Comparison of ENCODE assay signal across 18 cellular contexts in genomic region chr20:44087051-44087856, GRCh38.
A peak's percentile ranks its signal among the peaks of the same experiment; 100 is the strongest.
DNase-seq lines count a peak whose midpoint lies in the region; ATAC-seq, FAIRE-seq and TF ChIP-seq lines count a peak whose summit lies in the region.
"Had no signal": no experiment of that assay in that cellular context is flagged by ENCODE, and none has a peak within 500 bp of the region (broad histone marks: within the 10 kb centered on the region; RNA-seq: fewer than 3 reads in every experiment).

No MANE protein-coding gene starts in this region.

- no peak for TF ChIP-seq CTCF in VCaP (conservative IDR thresholded peaks at IDR 0.05)
- TF ChIP-seq CTCF in keratinocyte (optimal IDR thresholded peaks at IDR 0.05 in 1 of 3, IDR thresholded peaks at IDR 0.05 in 1 of 3, conservative IDR thresholded peaks at IDR 0.05 in 1 of 3; ENCODE audit: extremely low read depth in 1 of 3, insufficient read depth in 2 of 3, low read length in 3 of 3): no peak
- TF ChIP-seq CTCF in sigmoid colon (IDR thresholded peaks at IDR 0.05): no peak
- TF ChIP-seq CTCF in Calu3 (IDR thresholded peaks at IDR 0.05; ENCODE audit: unreplicated experiment): no peak

- H3K36me3 ChIP-seq in keratinocyte (ENCODE audit: control insufficient read depth in 2 of 2, extremely low read depth in 1 of 2, insufficient read depth in 2 of 2, low read length in 2 of 2) (no peaks in the 10 kb centered on the region), sigmoid colon (no peaks in the 10 kb centered on the region)
- H3K36me3 ChIP-seq: BLaER1 treated with 17β-estradiol and CSF1 and Interleukin-3, amounts not matched to agents 10 nM and 100 nM; Peyer's patch had no signal

- no peaks in the 10 kb centered on the region for H3K9me3 Mint-ChIP-seq in activated naive CD4-positive, alpha-beta T cell treated with anti-CD3 and anti-CD28 coated beads, Interleukin-2, amount 50 U/mL, for 24 hours
- no peaks in the 10 kb centered on the region for H3K9me3 Mint-ChIP-seq in Calu3 (ENCODE audit: low read depth, unreplicated experiment)
- H3K9me3 Mint-ChIP-seq: HFFc6 had no signal

- no peak overlapping the region for H3K4me2 ChIP-seq in keratinocyte (ENCODE audit: control insufficient read depth, extremely low read depth, insufficient read depth, low read depth, low read length)
- H3K4me2 ChIP-seq: KMS-11 had no signal

- peak overlapping the region; percentile 62 for H3K27ac ChIP-seq in VCaP
- H3K27ac ChIP-seq in keratinocyte (ENCODE audit: control insufficient read depth, insufficient read depth, low read length): no peak overlapping the region
- H3K27ac ChIP-seq in sigmoid colon: peak overlapping the region in 2 of 4 donors; percentile 35 to 51
- H3K27ac ChIP-seq: 22Rv1; BLaER1 treated with 17β-estradiol and CSF1 and Interleukin-3, amounts not matched to agents 10 nM and 100 nM; KMS-11; Peyer's patch had no signal

- ATAC-seq in SK-N-SH treated with all-trans-retinoic acid at 6 μM for 48 hours: no peak

- no peak overlapping the region for H3K4me3 ChIP-seq in keratinocyte (ENCODE audit: control insufficient read depth in 2 of 3, extremely low read depth in 1 of 3, insufficient read depth in 2 of 3, low read depth in 1 of 3, low read length in 3 of 3)
- no peak overlapping the region for H3K4me3 ChIP-seq in sigmoid colon
- H3K4me3 ChIP-seq: BLaER1 treated with 17β-estradiol and CSF1 and Interleukin-3, amounts not matched to agents 10 nM and 100 nM; Peyer's patch had no signal

- H3K4me1 ChIP-seq in keratinocyte (ENCODE audit: control insufficient read depth, extremely low read depth, insufficient read depth, low read length) (peaks cover 24% of the 10 kb centered on the region), sigmoid colon (peaks cover 0 to 23% (median 22%) of the 10 kb centered on the region in 4 donors)
- H3K4me1 ChIP-seq: Peyer's patch had no signal

- H3K27me3 ChIP-seq in keratinocyte (ENCODE audit: control insufficient read depth, extremely low read depth, insufficient read depth, low read length) (no peaks in the 10 kb centered on the region), sigmoid colon (no peaks in the 10 kb centered on the region)
- H3K27me3 ChIP-seq: BLaER1 treated with 17β-estradiol and CSF1 and Interleukin-3, amounts not matched to agents 10 nM and 100 nM; Peyer's patch had no signal

- no peaks in the 10 kb centered on the region for H3K27me3 Mint-ChIP-seq in activated naive CD4-positive, alpha-beta T cell treated with anti-CD3 and anti-CD28 coated beads, Interleukin-2, amount 50 U/mL, for 24 hours
- peaks cover 38% of the 10 kb centered on the region for H3K27me3 Mint-ChIP-seq in Calu3 (ENCODE audit: unreplicated experiment)

- no peak overlapping the region for H3K9ac ChIP-seq in keratinocyte (ENCODE audit: control insufficient read depth, extremely low read depth, insufficient read depth, low read length)
- H3K9ac ChIP-seq: BLaER1 treated with 17β-estradiol and CSF1 and Interleukin-3, amounts not matched to agents 10 nM and 100 nM; KMS-11 had no signal

- no peaks in the 10 kb centered on the region for H3K9me1 ChIP-seq in keratinocyte (ENCODE audit: control insufficient read depth, extremely low read depth, insufficient read depth, low read length)

- H4K20me1 ChIP-seq in keratinocyte (ENCODE audit: control insufficient read depth, extremely low read depth, insufficient read depth, low read length): no peaks in the 10 kb centered on the region
- H4K20me1 ChIP-seq: BLaER1 treated with 17β-estradiol and CSF1 and Interleukin-3, amounts not matched to agents 10 nM and 100 nM had no signal

- peak overlapping the region; percentile 53 for H3K27ac Mint-ChIP-seq in activated naive CD4-positive, alpha-beta T cell treated with anti-CD3 and anti-CD28 coated beads, Interleukin-2, amount 50 U/mL, for 24 hours
- H3K27ac Mint-ChIP-seq in Calu3 (ENCODE audit: unreplicated experiment): no peak overlapping the region
- H3K27ac Mint-ChIP-seq: HFFc6 had no signal

- H2AFZ ChIP-seq in keratinocyte (ENCODE audit: control insufficient read depth, low read length): peak overlapping the region; percentile 53

- no peak for TF ChIP-seq EP300 in sigmoid colon (IDR thresholded peaks at IDR 0.05)

- no peak for DNase-seq in activated naive CD4-positive, alpha-beta T cell (lab: John Stamatoyannopoulos, UW)
- DNase-seq in keratinocyte (ENCODE audit: low read depth, low spot score) (no peak), sigmoid colon (peak; percentile 62), Calu3 (no peak), NCI-H748 (lab: John Stamatoyannopoulos, UW; ENCODE audit: unreplicated experiment) (no peak)
- DNase-seq: DMS153, EL, GOT3, HFFc6, NCI-H187 treated with DMSO at 0.1 percent for 48 hours, NCI-H2171, Peyer's patch had no signal

- 86 to 87% methylated on average over 15 of the region's 15 CpGs for WGBS in sigmoid colon, 2 donors

- H3K36me3 Mint-ChIP-seq in activated naive CD4-positive, alpha-beta T cell treated with anti-CD3 and anti-CD28 coated beads, Interleukin-2, amount 50 U/mL, for 24 hours: no peaks in the 10 kb centered on the region
- H3K36me3 Mint-ChIP-seq in Calu3 (ENCODE audit: insufficient read depth, unreplicated experiment): no peaks in the 10 kb centered on the region

- FAIRE-seq in keratinocyte (lab: Jason Lieb, UNC): no peak

- no peaks in the 10 kb centered on the region for H3K4me1 Mint-ChIP-seq in activated naive CD4-positive, alpha-beta T cell treated with anti-CD3 and anti-CD28 coated beads, Interleukin-2, amount 50 U/mL, for 24 hours
- H3K4me1 Mint-ChIP-seq in Calu3 (ENCODE audit: low read depth, unreplicated experiment): peaks cover 7% of the 10 kb centered on the region

- no peaks in the 10 kb centered on the region for H3K79me2 ChIP-seq in keratinocyte (ENCODE audit: control insufficient read depth, insufficient read depth, low read length)

- dilution Hi-C loops in keratinocyte (cut with MboI; ENCODE audit: extremely low pct_ligation_motif_present, low sequenced_read_pairs): no loop called here

- BruUV-seq in Calu3 (replicated peaks; lab: Mats Ljungman, UMichigan): no TSS peak

- no peak for TF ChIP-seq POLR2A in sigmoid colon (IDR thresholded peaks at IDR 0.05)

- no peak overlapping the region for H3K4me3 Mint-ChIP-seq in activated naive CD4-positive, alpha-beta T cell treated with anti-CD3 and anti-CD28 coated beads, Interleukin-2, amount 50 U/mL, for 24 hours
- H3K4me3 Mint-ChIP-seq in Calu3 (ENCODE audit: low read depth, unreplicated experiment): no peak overlapping the region
- H3K4me3 Mint-ChIP-seq: HFFc6 had no signal

- CTCF ChIA-PET in Calu3 (lab: Charles Lee): no interaction called here

- H3K9me3 ChIP-seq in keratinocyte (ENCODE audit: control insufficient read depth, low read depth, low read length) (no peaks in the 10 kb centered on the region), sigmoid colon (no peaks in the 10 kb centered on the region)
- H3K9me3 ChIP-seq: BLaER1 treated with 17β-estradiol and CSF1 and Interleukin-3, amounts not matched to agents 10 nM and 100 nM; Peyer's patch had no signal

- intact Hi-C loops in sigmoid colon (cut with DNase I): no loop called here
- intact Hi-C loops in Calu3 (cut with micrococcal nuclease; ENCODE audit: unreplicated experiment): loop anchor here (10.0 kb wide), 1 partner anchor 242 kb away; no protein-coding TSS in a partner anchor

TF ChIP-seq in SK-N-SH treated with all-trans-retinoic acid at 6 μM for 48 hours, 23 proteins besides CTCF, POLR2A, EP300 and RAD21 (continues in another document):
- no peak for TF ChIP-seq ZNF8 (CRISPR knock-in tag; IDR thresholded peaks at IDR 0.05)
- TF ChIP-seq CREB5 (CRISPR knock-in tag; IDR thresholded peaks at IDR 0.05; ENCODE audit: low read depth): no peak
- TF ChIP-seq POU6F1 (CRISPR knock-in tag; IDR thresholded peaks at IDR 0.05; ENCODE audit: borderline replicate concordance, low read depth): no peak
- no peak for TF ChIP-seq CSRNP3 (CRISPR knock-in tag; IDR thresholded peaks at IDR 0.05)
- no peak for TF ChIP-seq ZFP30 (CRISPR knock-in tag; IDR thresholded peaks at IDR 0.05)
- TF ChIP-seq BACH2 (CRISPR knock-in tag; IDR thresholded peaks at IDR 0.05; ENCODE audit: borderline replicate concordance): no peak
- no peak for TF ChIP-seq TOX (CRISPR knock-in tag; IDR thresholded peaks at IDR 0.05; ENCODE audit: borderline replicate concordance)
- TF ChIP-seq ZC3H10 (CRISPR knock-in tag; IDR thresholded peaks at IDR 0.05): no peak
